In genomic region chr15:27692438-27692837, GRCh38 we compare ENCODE assay signal across 17 cellular contexts.
"Had no signal": no experiment of that assay in that cellular context is flagged by ENCODE, and none has a peak within 500 bp of the region (broad histone marks: within the 10 kb centered on the region; RNA-seq: fewer than 3 reads in every experiment).

No MANE protein-coding gene starts in this region.

- H3K4me3 ChIP-seq: esophagus muscularis mucosa, gastrocnemius medialis, lower lobe of right lung, sigmoid colon, skin epidermis, thoracic aorta, uterus had no signal

- ATAC-seq: effector memory CD8-positive, alpha-beta T cell; gastrocnemius medialis; left lobe of liver; lower lobe of right lung; natural killer cell; stimulated activated naive B cell treated with anti-CD40 and anti-IgM and Interleukin-4, amounts not matched to agents 10 μg/mL and 1 μg/mL and 100 μg/mL, for 72 hours; stimulated activated naive CD8-positive, alpha-beta T cell treated with anti-CD3 and anti-CD28 coated beads, Interleukin-15, amount 100 ng/mL, for 72 hours had no signal

- DNase-seq: effector memory CD8-positive, alpha-beta T cell; gastrocnemius medialis; kidney glomerular epithelial cell; lower lobe of right lung; natural killer cell; posterior cingulate gyrus; sigmoid colon; stimulated activated CD4-positive, alpha-beta T cell treated with anti-CD3 and anti-CD28 coated beads, Interleukin-2, amount 100 ng/mL, for 24 hours; stimulated activated CD4-positive, alpha-beta T cell treated with anti-CD3 and anti-CD28 coated beads, Interleukin-4, amount 100 ng/mL, for 4 hours; stimulated activated naive B cell treated with anti-CD40 and anti-IgM and Interleukin-4, amounts not matched to agents 10 μg/mL and 1 μg/mL and 100 μg/mL, for 72 hours; stimulated activated naive CD8-positive, alpha-beta T cell treated with anti-CD3 and anti-CD28 coated beads, Interleukin-15, amount 100 ng/mL, for 72 hours; uterus had no signal

- H3K4me1 ChIP-seq: esophagus muscularis mucosa, gastrocnemius medialis, lower lobe of right lung, sigmoid colon, uterus had no signal

- H3K36me3 ChIP-seq: esophagus muscularis mucosa, gastrocnemius medialis, lower lobe of right lung, sigmoid colon, thoracic aorta, uterus had no signal

- H3K27ac ChIP-seq: epithelial cell of prostate, esophagus muscularis mucosa, gastrocnemius medialis, lower lobe of right lung, sigmoid colon, skin epidermis, thoracic aorta, uterus had no signal

- H3K9me3 ChIP-seq: esophagus muscularis mucosa, gastrocnemius medialis, lower lobe of right lung, thoracic aorta, uterus had no signal

- H3K27me3 ChIP-seq: esophagus muscularis mucosa, gastrocnemius medialis, sigmoid colon, uterus had no signal
